In the genomic region with DNA sequence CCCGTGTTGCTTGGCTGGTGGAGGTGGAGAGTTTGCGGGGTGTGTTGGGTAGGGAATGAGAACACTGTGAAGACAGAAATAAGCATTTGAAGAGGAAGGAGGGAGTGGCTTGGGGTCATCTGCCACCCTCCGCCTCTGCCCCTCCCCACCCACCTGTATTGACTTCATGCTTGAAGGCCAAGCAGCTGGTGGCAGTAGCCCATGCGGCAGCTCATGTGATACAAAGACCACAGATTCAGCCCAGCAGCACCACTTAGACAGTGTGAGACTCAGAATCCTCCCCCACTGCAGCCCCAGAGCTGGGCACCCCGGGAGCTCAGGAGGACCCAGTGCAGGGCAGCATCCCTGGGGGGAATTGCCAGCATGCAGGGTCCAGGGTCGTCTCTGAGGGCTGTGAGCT, we compare ENCODE assay signal across 27 cellular contexts. TPM values are rescaled to one million over a fixed set of nuclear protein-coding genes. Genes with fewer than 3 reads are reported as not detected.
A peak's percentile ranks its signal among the peaks of the same experiment; 100 is the strongest.
DNase-seq lines count a peak whose midpoint lies in the region; ATAC-seq and TF ChIP-seq lines count a peak whose summit lies in the region.
"Had no signal": no experiment of that assay in that cellular context is flagged by ENCODE, and none has a peak within 500 bp of the region (broad histone marks: within the 10 kb centered on the region; RNA-seq: fewer than 3 reads in every experiment).

No MANE protein-coding gene starts in this region.

- 66 to 76% methylated on average over 3 to 6 of the region's 6 CpGs for WGBS in testis, 2 donors

- no peaks in the 10 kb centered on the region for H3K9me3 ChIP-seq in BLaER1 treated with 17β-estradiol and CSF1 and Interleukin-3, amounts not matched to agents 10 nM and 100 nM (replicated peaks in 1 of 11)
- H3K9me3 ChIP-seq in naive thymus-derived CD4-positive, alpha-beta T cell (ENCODE audit: control insufficient read depth in 2 of 3, low read length in 3 of 3), result no peaks in the 10 kb centered on the region
- H3K9me3 ChIP-seq in upper lobe of right lung, result no peaks in the 10 kb centered on the region
- no peaks in the 10 kb centered on the region for H3K9me3 ChIP-seq in testis
- H3K9me3 ChIP-seq: psoas muscle, SJSA1 had no signal

- no peak overlapping the region for H3K9ac ChIP-seq in BLaER1 treated with 17β-estradiol and CSF1 and Interleukin-3, amounts not matched to agents 10 nM and 100 nM

- H4K20me1 ChIP-seq in BLaER1 treated with 17β-estradiol and CSF1 and Interleukin-3, amounts not matched to agents 10 nM and 100 nM, result no peaks in the 10 kb centered on the region

- peak overlapping the region in 2 of 9 donors; percentile 8 to 32 for H3K27ac Mint-ChIP-seq in naive thymus-derived CD4-positive, alpha-beta T cell
- H3K27ac Mint-ChIP-seq: CD4-positive, CD25-positive, alpha-beta regulatory T cell had no signal

- no peak overlapping the region for H3K4me3 Mint-ChIP-seq in naive thymus-derived CD4-positive, alpha-beta T cell
- H3K4me3 Mint-ChIP-seq: activated CD8-positive, alpha-beta memory T cell treated with anti-CD3 and anti-CD28 coated beads, Interleukin-2, amount 10 ng/mL, durations not matched to agents 7 days and 5 days; CD4-positive, CD25-positive, alpha-beta regulatory T cell had no signal

- H3K4me2 ChIP-seq in BLaER1 treated with 17β-estradiol and CSF1 and Interleukin-3, amounts not matched to agents 10 nM and 100 nM, result peak overlapping the region; percentile 41 to 83 (median 72); a peak in 21 of 22 replicates

- H3K9me3 Mint-ChIP-seq in naive thymus-derived CD4-positive, alpha-beta T cell, result no peaks in the 10 kb centered on the region

- H3K27ac ChIP-seq in BLaER1 treated with 17β-estradiol and CSF1 and Interleukin-3, amounts not matched to agents 10 nM and 100 nM, result 0 out of 22 replicates have a peak overlapping the region, but pooled peaks of 1 of the 11 experiments have one; percentile 31
- no peak overlapping the region for H3K27ac ChIP-seq in naive thymus-derived CD4-positive, alpha-beta T cell (ENCODE audit: low read depth, low read length)
- H3K27ac ChIP-seq in upper lobe of right lung (no peak overlapping the region), testis (no peak overlapping the region)
- H3K27ac ChIP-seq: psoas muscle, SJSA1, WERI-Rb-1 had no signal

- no peak overlapping the region for H3K4me3 ChIP-seq in BLaER1 treated with 17β-estradiol and CSF1 and Interleukin-3, amounts not matched to agents 10 nM and 100 nM
- no peak overlapping the region for H3K4me3 ChIP-seq in naive thymus-derived CD4-positive, alpha-beta T cell (ENCODE audit: low read length)
- H3K4me3 ChIP-seq in upper lobe of right lung, result no peak overlapping the region
- H3K4me3 ChIP-seq in testis, result no peak overlapping the region
- H3K4me3 ChIP-seq: K562, psoas muscle, SJSA1 had no signal

- H3K36me3 Mint-ChIP-seq in naive thymus-derived CD4-positive, alpha-beta T cell, result no peaks in the 10 kb centered on the region
- H3K36me3 Mint-ChIP-seq: activated CD8-positive, alpha-beta memory T cell treated with anti-CD3 and anti-CD28 coated beads, Interleukin-2, amount 10 ng/mL, durations not matched to agents 7 days and 5 days; CD4-positive, CD25-positive, alpha-beta regulatory T cell had no signal

- H3K27me3 ChIP-seq in BLaER1 treated with 17β-estradiol and CSF1 and Interleukin-3, amounts not matched to agents 10 nM and 100 nM, result no peaks in the 10 kb centered on the region
- H3K27me3 ChIP-seq in naive thymus-derived CD4-positive, alpha-beta T cell (ENCODE audit: control insufficient read depth in 2 of 2, insufficient read depth in 2 of 2, low read length in 2 of 2), result no peaks in the 10 kb centered on the region
- H3K27me3 ChIP-seq in upper lobe of right lung (no peaks in the 10 kb centered on the region), testis (no peaks in the 10 kb centered on the region)

- intact Hi-C loops in naive thymus-derived CD4-positive, alpha-beta T cell (cut with micrococcal nuclease), result no loop called here
- intact Hi-C loops in upper lobe of right lung (cut with DNase I), result no loop called here
- intact Hi-C loops in testis (cut with DNase I; ENCODE audit: low total_unique reads), result no loop called here

- DNase-seq in NCI-H345 (lab: John Stamatoyannopoulos, UW) (peak; percentile 21), NCI-H345 treated with DMSO at 0.1 percent for 48 hours (lab: John Stamatoyannopoulos, UW; ENCODE audit: unreplicated experiment) (no peak), NCI-H510A treated with DMSO at 0.1 percent for 48 hours (lab: John Stamatoyannopoulos, UW) (peak; percentile 94), upper lobe of right lung (no peak), testis (no peak)
- no peak for DNase-seq in naive thymus-derived CD4-positive, alpha-beta T cell
- DNase-seq: activated CD4-positive, alpha-beta T cell treated with anti-CD3 and anti-CD28 coated beads, Interleukin-2, amount 50 U/mL, for 1 hour; activated CD8-positive, alpha-beta memory T cell treated with anti-CD3 and anti-CD28 coated beads, Interleukin-2, amount 10 ng/mL, durations not matched to agents 7 days and 5 days; activated T-cell treated with anti-CD3 and anti-CD28 coated beads, Interleukin-2, amount 50 U/mL, for 48 hours; CD4-positive, CD25-positive, alpha-beta regulatory T cell; central memory CD4-positive, alpha-beta T cell; erythroblast; islet precursor cell; NCI-H1092 treated with DMSO at 0.1 percent for 48 hours; NCI-H1694 treated with DMSO at 0.1 percent for 48 hours; nucleus accumbens; psoas muscle; stimulated activated CD4-positive, alpha-beta T cell treated with anti-CD3 and anti-CD28 coated beads, Interleukin-4, amount 100 ng/mL, for 4 hours; trophoblast cell; WERI-Rb-1 had no signal

- POLR2A ChIA-PET in naive thymus-derived CD4-positive, alpha-beta T cell (lab: Charles Lee), result interaction anchor here (0.7 kb wide), 1 partner anchor 407 kb away, joined by 3 read pairs; no protein-coding TSS in a partner anchor

- peaks cover 14 to 48% (median 42%) of the 10 kb centered on the region in 10 experiments for H3K4me1 ChIP-seq in BLaER1 treated with 17β-estradiol and CSF1 and Interleukin-3, amounts not matched to agents 10 nM and 100 nM
- peaks cover 0 to 10% of the 10 kb centered on the region in 2 donors for H3K4me1 ChIP-seq in naive thymus-derived CD4-positive, alpha-beta T cell (ENCODE audit: control insufficient read depth in 2 of 2, insufficient read depth in 2 of 2, low read length in 2 of 2)
- H3K4me1 ChIP-seq in upper lobe of right lung, result no peaks in the 10 kb centered on the region
- H3K4me1 ChIP-seq in testis, result no peaks in the 10 kb centered on the region
- H3K4me1 ChIP-seq: psoas muscle, SJSA1 had no signal

- H3K27me3 Mint-ChIP-seq in naive thymus-derived CD4-positive, alpha-beta T cell, result peaks cover 0 to 4% (median 0%) of the 10 kb centered on the region in 5 donors

- peaks cover 2 to 27% (median 14%) of the 10 kb centered on the region in 7 donors for H3K4me1 Mint-ChIP-seq in naive thymus-derived CD4-positive, alpha-beta T cell

- ATAC-seq in naive thymus-derived CD4-positive, alpha-beta T cell, result peak; percentile 16
- ATAC-seq in upper lobe of right lung, result no peak
- ATAC-seq in GM21526 (IDR thresholded peaks at IDR 0.05; ENCODE audit: low FRiP score, unreplicated experiment), result no peak
- ATAC-seq: activated CD8-positive, alpha-beta memory T cell treated with anti-CD3 and anti-CD28 coated beads, Interleukin-2, amount 10 ng/mL, durations not matched to agents 7 days and 5 days; K562; psoas muscle had no signal

- no peaks in the 10 kb centered on the region for H3K36me3 ChIP-seq in BLaER1 treated with 17β-estradiol and CSF1 and Interleukin-3, amounts not matched to agents 10 nM and 100 nM
- H3K36me3 ChIP-seq in naive thymus-derived CD4-positive, alpha-beta T cell (ENCODE audit: control insufficient read depth in 2 of 3, insufficient read depth in 3 of 3, low read length in 3 of 3), result no peaks in the 10 kb centered on the region
- H3K36me3 ChIP-seq in upper lobe of right lung (no peaks in the 10 kb centered on the region), testis (ENCODE audit: low read depth, missing control alignments) (no peaks in the 10 kb centered on the region)
- H3K36me3 ChIP-seq: SJSA1, WERI-Rb-1 had no signal

- TF ChIP-seq POLR2A in testis (IDR thresholded peaks at IDR 0.05), result no peak

- CTCF ChIA-PET in naive thymus-derived CD4-positive, alpha-beta T cell (lab: Charles Lee), result no interaction called here

- TF ChIP-seq CTCF in upper lobe of right lung (IDR thresholded peaks at IDR 0.05), result no peak
- TF ChIP-seq CTCF in testis (IDR thresholded peaks at IDR 0.05), result no peak

RNA-seq across cellular contexts. Expression of a gene that starts 15.4 kb away (rescaled TPM):
- under 1 TPM in 1 of 5 experiments, not detected in 4; 0.58 TPM for total RNA-seq in naive thymus-derived CD4-positive, alpha-beta T cell
- not detected for polyA plus RNA-seq in naive thymus-derived CD4-positive, alpha-beta T cell
- total RNA-seq in upper lobe of right lung, result not detected
- not detected for total RNA-seq in testis
- 0.78 TPM for polyA plus RNA-seq in testis (ENCODE audit: insufficient read depth, low read depth, low replicate concordance)
- total RNA-seq: activated CD8-positive, alpha-beta memory T cell treated with anti-CD3 and anti-CD28 coated beads, Interleukin-2, amount 10 ng/mL, durations not matched to agents 7 days and 5 days; CD4-positive, CD25-positive, alpha-beta regulatory T cell; HT-29; K562; M059J; SJSA1 had no signal
- polyA plus RNA-seq: CD4-positive, CD25-positive, alpha-beta regulatory T cell; K562; liver had no signal

RNA-seq across cellular contexts. Expression of a gene that starts 50.7 kb away (rescaled TPM):
- total RNA-seq in naive thymus-derived CD4-positive, alpha-beta T cell, result 10 to 100 TPM; 47.1 to 78.4 (median 66.4) TPM
- polyA plus RNA-seq in naive thymus-derived CD4-positive, alpha-beta T cell, result 10 to 100 TPM; 17.9 to 20.5 TPM
- total RNA-seq in upper lobe of right lung (35.8 TPM), testis (10 to 100 TPM; 70.4 to 80.7 TPM)
- 32.5 TPM for polyA plus RNA-seq in testis (ENCODE audit: insufficient read depth, low read depth, low replicate concordance)

Comparison
In these comparisons a context has a peak if more than half of its experiments do, and no peak if none do; other contexts are left out.
1. DNase-seq: peak in NCI-H345 (single experiment) and NCI-H510A treated with DMSO at 0.1 percent for 48 hours (single experiment); none in NCI-H345 treated with DMSO at 0.1 percent for 48 hours (single experiment), naive thymus-derived CD4-positive, alpha-beta T cell (0 of 9), upper lobe of right lung (single experiment) and testis (single experiment).